ENCODE assay signal across 18 cellular contexts in genomic region chr16:67946128-67946569, GRCh38. TPM values are rescaled to one million over a fixed set of nuclear protein-coding genes. Genes with fewer than 3 reads are reported as not detected.
DNase-seq lines count a peak whose midpoint lies in the region; ATAC-seq, FAIRE-seq and TF ChIP-seq lines count a peak whose summit lies in the region.
"Had no signal": no experiment of that assay in that cellular context is flagged by ENCODE, and none has a peak within 500 bp of the region (broad histone marks: within the 10 kb centered on the region; RNA-seq: fewer than 3 reads in every experiment).

No MANE protein-coding gene starts in this region.

- TF ChIP-seq CTCF in IMR-90 (conservative IDR thresholded peaks at IDR 0.05; ENCODE audit: low read depth, low read length), result no peak
- no peak for TF ChIP-seq CTCF in kidney (IDR thresholded peaks at IDR 0.05; ENCODE audit: borderline replicate concordance, extremely low read depth, insufficient read depth)
- TF ChIP-seq CTCF in breast epithelium (IDR thresholded peaks at IDR 0.05), result no peak

- H3K18ac ChIP-seq in IMR-90 (ENCODE audit: low read depth, low read length), result no peak overlapping the region

- BruUV-seq in IMR-90 (replicated peaks; lab: Mats Ljungman, UMichigan), result no TSS peak

- H2BK5ac ChIP-seq in IMR-90 (ENCODE audit: low read depth, low read length, poor library complexity, severe bottlenecking), result no peak overlapping the region

- DNase-seq in IMR-90 (no peak), kidney (peak; percentile 63), LoVo (ENCODE audit: low spot score) (no peak), breast epithelium (ENCODE audit: low spot score in 2 of 2) (no peak), NCI-H187 treated with DMSO at 0.1 percent for 48 hours (lab: John Stamatoyannopoulos, UW) (no peak)
- DNase-seq: AML-193, COR-L47, DMS153, MG63, NCI-H1092, NCI-H2107, NCI-H2227 treated with DMSO at 0.1 percent for 48 hours, NCI-H524, SK-N-SH had no signal

- dilution Hi-C loops in IMR-90 (cut with HindIII; ENCODE audit: low sequenced_read_pairs, unreplicated experiment), result no loop called here

- in situ Hi-C loops in IMR-90 (cut with MboI; ENCODE audit: low sequenced_read_pairs), result loop anchor here (25.0 kb wide), 1 partner anchor 409 kb away; the partner anchor contains the start of gene RIPOR1

- no peak overlapping the region for H2BK120ac ChIP-seq in IMR-90 (ENCODE audit: low read depth, low read length)

- no peaks in the 10 kb centered on the region for H3K9me3 ChIP-seq in BLaER1
- H3K9me3 ChIP-seq in IMR-90 (ENCODE audit: control insufficient read depth, insufficient read depth, low read length), result no peaks in the 10 kb centered on the region
- H3K9me3 ChIP-seq in kidney (ENCODE audit: control insufficient read depth in 1 of 2, low read length in 2 of 2), result no peaks in the 10 kb centered on the region
- no peaks in the 10 kb centered on the region for H3K9me3 ChIP-seq in breast epithelium
- H3K9me3 ChIP-seq: MG63, SK-N-SH had no signal

- TF ChIP-seq RAD21 in IMR-90 (IDR thresholded peaks at IDR 0.05; ENCODE audit: low read length), result no peak

- POLR2A ChIA-PET in IMR-90 (lab: Charles Lee; ENCODE audit: unreplicated experiment), result no interaction called here

- no peak overlapping the region for H4K91ac ChIP-seq in IMR-90 (ENCODE audit: insufficient read depth, low read depth, low read length)

- H3K36me3 ChIP-seq in BLaER1 (peaks cover 90% of the 10 kb centered on the region), IMR-90 (ENCODE audit: control insufficient read depth, insufficient read depth, low read length) (peaks cover 97% of the 10 kb centered on the region), kidney (ENCODE audit: control insufficient read depth in 1 of 2, insufficient read depth in 2 of 2, low read length in 2 of 2) (peaks cover 9 to 52% of the 10 kb centered on the region in 2 donors), breast epithelium (no peaks in the 10 kb centered on the region)
- H3K36me3 ChIP-seq: MG63 had no signal

- H4K8ac ChIP-seq in IMR-90 (ENCODE audit: low read depth in 2 of 2, low read length in 2 of 2), result no peak overlapping the region

- intact Hi-C loops in IMR-90 (cut with micrococcal nuclease), result no loop called here
- intact Hi-C loops in kidney (cut with DNase I), result no loop called here
- intact Hi-C loops in breast epithelium (cut with DNase I; ENCODE audit: low total_unique reads), result no loop called here

- H3K79me1 ChIP-seq in IMR-90 (ENCODE audit: low read depth in 1 of 2, low read length in 2 of 2), result peaks cover 15 to 88% of the 10 kb centered on the region in 2 experiments

- 95% methylated on average over 4 of the region's 20 CpGs; no CpG with 5 or more reads in 1 of the 2 experiments for WGBS in IMR-90 (ENCODE audit: extremely low coverage in 2 of 2, insufficient read length in 1 of 2), 2 experiments

- no peak overlapping the region for H3K4ac ChIP-seq in IMR-90 (ENCODE audit: low read depth, low read length)

- H4K20me1 ChIP-seq in BLaER1 (peaks cover 9% of the 10 kb centered on the region; the same call in 1 of the 2 replicates), IMR-90 (ENCODE audit: insufficient read depth, low read length) (peaks cover 63% of the 10 kb centered on the region)

- H2AK9ac ChIP-seq in IMR-90 (replicated peaks; ENCODE audit: low read depth, low read length, poor library complexity), result no peak overlapping the region

- ATAC-seq in IMR-90 (ENCODE audit: low read depth), result no peak
- ATAC-seq: Right ventricle myocardium inferior had no signal

- H3K27ac ChIP-seq in BLaER1 (peak overlapping the region; percentile 46), IMR-90 (ENCODE audit: insufficient read depth, low read length) (no peak overlapping the region), kidney (ENCODE audit: low read depth in 2 of 2, low read length in 2 of 2) (no peak overlapping the region), breast epithelium (peak overlapping the region in 1 of 2 donors; percentile 91)

- no peak overlapping the region for H2BK20ac ChIP-seq in IMR-90 (ENCODE audit: low read depth, low read length)

- FAIRE-seq in kidney (lab: Jason Lieb, UNC), result no peak
- FAIRE-seq: H1 had no signal

- TF ChIP-seq POLR2A in IMR-90 (IDR thresholded peaks at IDR 0.05; ENCODE audit: low read depth, low read length), result no peak
- TF ChIP-seq POLR2A in breast epithelium (IDR thresholded peaks at IDR 0.05), result no peak

- H3K23ac ChIP-seq in IMR-90 (ENCODE audit: low read depth, low read length), result no peak overlapping the region

- no peak overlapping the region for H2AK5ac ChIP-seq in IMR-90 (ENCODE audit: low read depth, low read length)

- peak overlapping the region; percentile 42 for H3K4me2 ChIP-seq in BLaER1
- H3K4me2 ChIP-seq in IMR-90 (ENCODE audit: low read depth, low read length), result no peak overlapping the region
- H3K4me2 ChIP-seq: SK-N-SH had no signal

- H2BK15ac ChIP-seq in IMR-90 (ENCODE audit: low read depth, low read length), result no peak overlapping the region

- CTCF ChIA-PET in IMR-90 (lab: Yijun Ruan, JAX), result no interaction called here

- no peaks in the 10 kb centered on the region; the same call in 1 of the 2 replicates for H3K9me1 ChIP-seq in IMR-90 (ENCODE audit: insufficient read depth, low read length)

- peak overlapping the region; percentile 6 for H2AFZ ChIP-seq in IMR-90 (replicated peaks; ENCODE audit: low read length, poor library complexity)

- H3K4me3 ChIP-seq in BLaER1 (no peak overlapping the region), IMR-90 (ENCODE audit: insufficient read depth, low read depth, low read length) (no peak overlapping the region), kidney (ENCODE audit: low read length in 2 of 2) (no peak overlapping the region), breast epithelium (no peak overlapping the region)
- H3K4me3 ChIP-seq: MG63 had no signal

- no peak overlapping the region for H3K56ac ChIP-seq in IMR-90 (ENCODE audit: extremely low read depth, insufficient read depth, low read length)

- H3K27me3 ChIP-seq in BLaER1 (no peaks in the 10 kb centered on the region), IMR-90 (ENCODE audit: control insufficient read depth, insufficient read depth, low read length) (no peaks in the 10 kb centered on the region), breast epithelium (no peaks in the 10 kb centered on the region)
- H3K27me3 ChIP-seq: MG63 had no signal

- H3K9ac ChIP-seq in BLaER1, result 0 out of 2 replicates have a peak overlapping the region, but pooled peaks have one; percentile 24
- no peak overlapping the region for H3K9ac ChIP-seq in IMR-90 (ENCODE audit: low read depth, low read length)
- H3K9ac ChIP-seq in kidney (ENCODE audit: low read length in 2 of 2), result no peak overlapping the region
- H3K9ac ChIP-seq: SK-N-SH had no signal

- no peak overlapping the region for H3K14ac ChIP-seq in IMR-90 (replicated peaks; ENCODE audit: low read depth, low read length)

- H4K5ac ChIP-seq in IMR-90 (ENCODE audit: low read depth, low read length), result no peak overlapping the region

- H3K4me1 ChIP-seq in BLaER1 (peaks cover 24% of the 10 kb centered on the region), IMR-90 (ENCODE audit: control insufficient read depth, insufficient read depth, low read length) (no peaks in the 10 kb centered on the region), kidney (ENCODE audit: control insufficient read depth in 1 of 2, insufficient read depth in 1 of 2, low read depth in 1 of 2, low read length in 2 of 2) (no peaks in the 10 kb centered on the region), breast epithelium (peaks cover 0 to 8% of the 10 kb centered on the region in 2 donors)

TF ChIP-seq in IMR-90, 13 proteins besides CTCF, POLR2A, EP300 and RAD21 (continues in another document):
- no peak for TF ChIP-seq USF2 (IDR thresholded peaks at IDR 0.05; ENCODE audit: low read depth, low read length)

RNA-seq across cellular contexts. Expression of gene LCAT, which starts 2.2 kb away (rescaled TPM):
- total RNA-seq in IMR-90 (2012; rRNA removed) (1.4 and 1.7 TPM in 2 replicates), kidney (27.4 TPM), breast epithelium (10 to 100 TPM; 11.8 to 18.6 (median 15.4) TPM)
- polyA plus RNA-seq in IMR-90 (2012; rRNA removed) (18.8 and 22.5 TPM in 2 replicates), kidney (ENCODE audit: insufficient read depth, low read depth, low replicate concordance) (10.2 TPM)
- 6.5 and 10.4 TPM in 2 replicates for polyA plus RNA-seq in IMR-90 (2012; cell fraction: cytosol; rRNA removed)
- polyA plus RNA-seq in IMR-90 (2012; cell fraction: nucleus; rRNA removed; ENCODE audit: low replicate concordance), result 143 and 421 TPM in 2 replicates

RNA-seq across cellular contexts. Expression of gene PSMB10, which starts 9.5 kb away (rescaled TPM):
- total RNA-seq in IMR-90 (2012; rRNA removed), result 25.6 and 28.7 TPM in 2 replicates
- 36.7 and 50.5 TPM in 2 replicates for polyA plus RNA-seq in IMR-90 (2012; rRNA removed)
- 69.8 and 71.1 TPM in 2 replicates for polyA plus RNA-seq in IMR-90 (2012; cell fraction: cytosol; rRNA removed)
- 27.2 and 55.0 TPM in 2 replicates for polyA plus RNA-seq in IMR-90 (2012; cell fraction: nucleus; rRNA removed; ENCODE audit: low replicate concordance)
- 78.6 TPM for total RNA-seq in kidney
- 76.4 TPM for polyA plus RNA-seq in kidney (ENCODE audit: insufficient read depth, low read depth, low replicate concordance)
- 10 to 100 TPM; 32.1 to 46.2 (median 34.1) TPM for total RNA-seq in breast epithelium

RNA-seq across cellular contexts. Expression of gene CTRL, which starts 14.5 kb away (rescaled TPM):
- total RNA-seq in IMR-90 (2012; rRNA removed) (0.18 and 0.28 TPM in 2 replicates), kidney (0.69 TPM), breast epithelium (1 to 10 TPM; 1.0 to 2.6 (median 1.8) TPM)
- polyA plus RNA-seq in IMR-90 (2012; rRNA removed) (0.89 and 1.1 TPM in 2 replicates), kidney (ENCODE audit: insufficient read depth, low read depth, low replicate concordance) (not detected)
- polyA plus RNA-seq in IMR-90 (2012; cell fraction: cytosol; rRNA removed), result 0.49 and 1.1 TPM in 2 replicates
- 5.0 and 13.4 TPM in 2 replicates for polyA plus RNA-seq in IMR-90 (2012; cell fraction: nucleus; rRNA removed; ENCODE audit: low replicate concordance)

RNA-seq across cellular contexts. Expression of gene SLC12A4, which starts 22.3 kb away (rescaled TPM):
- total RNA-seq in IMR-90 (2012; rRNA removed), result 36.4 and 36.6 TPM in 2 replicates
- 114 and 132 TPM in 2 replicates for polyA plus RNA-seq in IMR-90 (2012; rRNA removed)
- polyA plus RNA-seq in IMR-90 (2012; cell fraction: cytosol; rRNA removed), result 47.5 and 51.1 TPM in 2 replicates
- polyA plus RNA-seq in IMR-90 (2012; cell fraction: nucleus; rRNA removed; ENCODE audit: low replicate concordance), result 281 and 488 TPM in 2 replicates
- 66.2 TPM for total RNA-seq in kidney
- polyA plus RNA-seq in kidney (ENCODE audit: insufficient read depth, low read depth, low replicate concordance), result 16.7 TPM
- total RNA-seq in breast epithelium, result 10 to 100 TPM; 32.1 to 64.9 (median 53.6) TPM

RNA-seq across cellular contexts. Expression of gene DPEP3, which starts 34.1 kb away (rescaled TPM):
- total RNA-seq in IMR-90 (2012; rRNA removed), result not detected in 2 replicates
- not detected in 2 replicates for polyA plus RNA-seq in IMR-90 (2012; rRNA removed)
- polyA plus RNA-seq in IMR-90 (2012; cell fraction: cytosol; rRNA removed), result not detected in 2 replicates
- not detected in 2 replicates for polyA plus RNA-seq in IMR-90 (2012; cell fraction: nucleus; rRNA removed; ENCODE audit: low replicate concordance)
- total RNA-seq in kidney, result 0.19 TPM
- not detected for polyA plus RNA-seq in kidney (ENCODE audit: insufficient read depth, low read depth, low replicate concordance)
- under 1 TPM in 1 of 3 donors, not detected in 2; 0.29 TPM for total RNA-seq in breast epithelium
- total RNA-seq: A673, Right ventricle myocardium inferior had no signal
- polyA plus RNA-seq: SK-N-SH had no signal
